Comparison of ENCODE assay signal across 8 cellular contexts in the genomic region with DNA sequence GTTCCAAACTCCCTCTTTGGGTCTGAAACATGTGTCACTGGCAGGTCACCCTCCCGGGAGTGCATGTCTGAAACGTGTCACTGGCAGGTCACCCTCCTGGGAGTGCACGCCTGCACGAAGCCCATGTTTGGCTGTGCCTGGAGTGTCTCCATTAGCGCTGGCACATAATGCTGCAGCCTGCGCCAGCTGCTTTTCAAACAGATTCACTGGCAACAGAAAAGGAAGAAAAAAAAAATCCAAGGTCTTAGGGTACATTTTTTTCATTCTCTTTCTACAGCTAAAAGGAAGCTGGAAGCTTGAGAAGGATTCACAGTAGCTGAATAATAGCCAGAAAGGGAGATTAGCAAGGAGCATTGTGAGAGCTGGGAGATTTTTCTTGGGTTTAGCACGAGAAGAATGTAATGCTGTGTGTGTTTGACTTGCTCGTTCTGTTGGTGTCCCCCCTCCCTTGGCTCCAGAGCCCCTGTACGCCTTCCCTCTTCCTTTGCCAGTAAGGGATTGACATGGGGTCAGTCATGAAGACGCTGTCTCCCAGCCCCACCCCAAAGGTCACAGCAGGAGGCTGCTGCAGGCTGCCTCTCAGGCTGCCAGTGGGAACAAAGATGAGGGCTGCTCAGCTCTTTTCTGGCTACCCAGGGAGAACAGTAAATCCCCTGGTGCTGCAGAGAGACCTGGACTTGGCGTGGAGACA. TPM values are rescaled to one million over a fixed set of nuclear protein-coding genes. Genes with fewer than 3 reads are reported as not detected.
DNase-seq lines count a peak whose midpoint lies in the region; ATAC-seq lines count a peak whose summit lies in the region.

No MANE protein-coding gene starts in this region.

- peak overlapping the region; percentile 33 for H2AFZ ChIP-seq in ACC112 (ENCODE audit: low read length, unreplicated experiment)

- ATAC-seq in esophagus mucosa (peak; percentile 69), GM21526 (IDR thresholded peaks at IDR 0.05; ENCODE audit: low FRiP score, unreplicated experiment) (no peak)

- H3K79me2 ChIP-seq in ACC112 (ENCODE audit: control insufficient read depth, insufficient read depth, low read length, unreplicated experiment), result no peaks in the 10 kb centered on the region

- peak overlapping the region; percentile 43 for H3K27ac ChIP-seq in ACC112 (ENCODE audit: low read depth, low read length)
- H3K27ac ChIP-seq in muscle layer of duodenum (ENCODE audit: low read length), result peak overlapping the region; percentile 37

- H3K27me3 ChIP-seq in ACC112 (ENCODE audit: insufficient read depth, low read length) (no peaks in the 10 kb centered on the region), muscle layer of duodenum (ENCODE audit: low read depth, low read length) (no peaks in the 10 kb centered on the region)

- DNase-seq in NCI-H2171 (lab: John Stamatoyannopoulos, UW) (peak; percentile 54), glomerular visceral epithelial cell (ENCODE audit: extremely low spot score) (no peak), H4 (ENCODE audit: low spot score) (no peak)
- no peak for DNase-seq in stimulated activated naive CD4-positive, alpha-beta T cell treated with Interleukin-2 at 50 U/mL for 16 hours (lab: John Stamatoyannopoulos, UW)

- peaks cover 17% of the 10 kb centered on the region for H3K4me1 ChIP-seq in ACC112 (ENCODE audit: control insufficient read depth, insufficient read depth, low read length, unreplicated experiment)
- H3K4me1 ChIP-seq in muscle layer of duodenum (ENCODE audit: control insufficient read depth in 1 of 2, insufficient read depth in 2 of 2, low read length in 2 of 2), result peaks cover 12 to 26% of the 10 kb centered on the region in 2 donors

- H3K36me3 ChIP-seq in ACC112 (ENCODE audit: insufficient read depth, low read length), result no peaks in the 10 kb centered on the region
- no peaks in the 10 kb centered on the region for H3K36me3 ChIP-seq in muscle layer of duodenum (ENCODE audit: control insufficient read depth in 1 of 2, insufficient read depth in 2 of 2, low read length in 2 of 2)

- peak overlapping the region; percentile 48 for H3K4me3 ChIP-seq in ACC112 (ENCODE audit: low read depth, low read length)
- H3K4me3 ChIP-seq in muscle layer of duodenum (ENCODE audit: low read depth in 1 of 2, low read length in 2 of 2), result peak overlapping the region; percentile 19 to 44

- no peaks in the 10 kb centered on the region for H3K9me3 ChIP-seq in muscle layer of duodenum (ENCODE audit: control insufficient read depth in 1 of 2, low read length in 2 of 2)

RNA-seq across cellular contexts. Expression of a gene that starts 39.1 kb away (rescaled TPM):
- total RNA-seq in esophagus mucosa, result 5.8 TPM
- 16.8 and 33.0 TPM in 2 replicates for total RNA-seq in H4 (2014; rRNA removed; shearing (Covaris generic))
